Comparison of ENCODE assay signal across 8 cellular contexts in the genomic region with DNA sequence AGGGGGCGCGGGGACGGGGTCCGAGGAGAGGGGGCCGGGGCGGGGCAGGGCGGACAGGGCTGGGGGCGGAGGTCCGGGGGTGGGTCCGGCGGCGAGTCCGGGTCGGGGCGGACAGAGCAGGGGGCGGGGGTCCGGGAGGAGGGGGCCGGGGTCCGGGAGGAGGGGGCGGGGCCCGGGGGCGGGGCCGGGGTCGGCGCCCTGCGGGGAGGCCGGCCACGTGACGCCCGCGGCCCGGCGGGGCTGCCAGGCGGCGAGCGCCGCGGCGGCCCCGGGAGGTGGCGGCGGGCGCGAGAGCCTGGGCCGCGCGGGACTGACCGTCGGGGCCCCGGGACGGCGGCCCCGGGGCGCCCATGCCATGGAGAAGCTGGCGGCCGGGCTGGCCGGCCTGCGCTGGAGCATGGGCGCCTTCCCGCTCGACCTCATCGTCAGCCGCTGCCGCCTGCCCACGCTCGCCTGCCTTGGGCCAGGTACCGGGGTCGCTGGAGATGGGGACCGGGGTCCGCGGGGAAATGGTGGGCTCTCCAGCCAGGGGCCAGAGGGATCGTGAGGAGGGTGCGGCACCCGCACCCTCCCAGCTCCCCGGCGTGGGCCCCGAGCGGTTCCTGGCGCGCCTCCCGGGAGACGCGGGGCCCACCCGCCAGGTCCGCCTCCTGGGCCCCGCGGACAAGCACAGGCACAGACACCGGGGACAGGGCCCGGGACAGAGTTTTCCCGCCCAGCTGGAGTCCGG. TPM values are rescaled to one million over a fixed set of nuclear protein-coding genes. Genes with fewer than 3 reads are reported as not detected.
DNase-seq lines count a peak whose midpoint lies in the region; ATAC-seq and TF ChIP-seq lines count a peak whose summit lies in the region.

A gene (plus strand): TSS at position 223 of the 730 bp plus-strand sequence. CDS start 133 bp downstream, at position 356.

- intact Hi-C loops in PC-3 (cut with micrococcal nuclease) (no loop called here), ovary (cut with DNase I) (no loop called here)

- no peaks in the 10 kb centered on the region for H3K4me1 ChIP-seq in PC-3 (ENCODE audit: insufficient read depth, low read length)
- peaks cover 4 to 5% of the 10 kb centered on the region in 2 donors for H3K4me1 ChIP-seq in esophagus (ENCODE audit: control insufficient read depth in 2 of 2, insufficient read depth in 2 of 2, low read length in 1 of 2)
- H3K4me1 ChIP-seq in ovary (ENCODE audit: insufficient read depth) = no peaks in the 10 kb centered on the region

- H3K36me3 ChIP-seq in PC-3 (ENCODE audit: low read depth, low read length) (no peaks in the 10 kb centered on the region), esophagus (ENCODE audit: control insufficient read depth in 2 of 2, insufficient read depth in 2 of 2, low read length in 1 of 2) (no peaks in the 10 kb centered on the region), ovary (no peaks in the 10 kb centered on the region)

- H3K4me3 ChIP-seq in PC-3 (ENCODE audit: low read length) (peak within 1 kb of the TSS; percentile 65), esophagus (ENCODE audit: low read depth in 1 of 2, low read length in 2 of 2) (peak within 1 kb of the TSS; percentile 25 to 50), ovary (peak within 1 kb of the TSS; percentile 21)

- no peaks in the 10 kb centered on the region for H4K20me1 ChIP-seq in PC-3 (ENCODE audit: low read length)

- H3F3A ChIP-seq in PC-3 (ENCODE audit: low read length, unreplicated experiment) = no peaks in the 10 kb centered on the region

- peak within 1 kb of the TSS; percentile 83 for H2AFZ ChIP-seq in PC-3 (ENCODE audit: low read length)

- POLR2A ChIA-PET in PC-3 (lab: Charles Lee; ENCODE audit: unreplicated experiment) = no interaction called here

- no peak for TF ChIP-seq POLR2A in ovary (IDR thresholded peaks at IDR 0.05)

- WGBS in esophagus, 2 donors = 1% methylated on average over 37 to 85 of the region's 91 CpGs
- WGBS in ovary, 3 donors = 0 to 1% (median 1%) methylated on average over 18 to 91 of the region's 91 CpGs

- no peaks in the 10 kb centered on the region for H3K79me2 ChIP-seq in PC-3 (ENCODE audit: low read length)

- H3K9me2 ChIP-seq in PC-3 (replicated peaks; ENCODE audit: low read length) = no peaks in the 10 kb centered on the region

- ATAC-seq in PC-3 = peak; percentile 39

- BruUV-seq in PC-3 (replicated peaks; lab: Mats Ljungman, UMichigan) = no TSS peak

- peak within 1 kb of the TSS; percentile 79 for H3K4me2 ChIP-seq in PC-3 (ENCODE audit: low read length)

- no peaks in the 10 kb centered on the region for H3K27me3 ChIP-seq in PC-3 (ENCODE audit: low read length)
- H3K27me3 ChIP-seq in esophagus (ENCODE audit: control insufficient read depth in 1 of 2, insufficient read depth in 2 of 2, low read length in 2 of 2) = peaks cover 0 to 6% of the 10 kb centered on the region in 2 donors
- H3K27me3 ChIP-seq in ovary = no peaks in the 10 kb centered on the region

- peak within 1 kb of the TSS; percentile 49 for H3K9ac ChIP-seq in PC-3 (ENCODE audit: low read length)

- DNase-seq in ELR (ENCODE audit: low read depth) = peak; percentile 13
- no peak for DNase-seq in PC-3
- no peak for DNase-seq in ovary
- no peak for DNase-seq in HPDE6-E6E7 (ENCODE audit: extremely low spot score)
- no peak for DNase-seq in superior temporal gyrus (ENCODE audit: extremely low spot score)
- no peak for DNase-seq in RPMI8226
- DNase-seq in stimulated activated CD8-positive, alpha-beta memory T cell treated with anti-CD3 and anti-CD28 coated beads, Interleukin-4, amount 100 ng/mL, for 48 hours = no peak

- TF ChIP-seq CTCF in PC-3 (conservative IDR thresholded peaks at IDR 0.05; ENCODE audit: low read depth, low read length) (no peak), ovary (IDR thresholded peaks at IDR 0.05) (no peak)

- H3K27ac ChIP-seq in PC-3 (ENCODE audit: low read length) (no peak within 1 kb of the TSS), esophagus (ENCODE audit: low read depth in 2 of 2, low read length in 1 of 2) (no peak within 1 kb of the TSS), ovary (no peak within 1 kb of the TSS)

- CTCF ChIA-PET in PC-3 (lab: Charles Lee) = no interaction called here

- no peaks in the 10 kb centered on the region for H3K9me3 ChIP-seq in PC-3 (ENCODE audit: low read length)
- no peaks in the 10 kb centered on the region for H3K9me3 ChIP-seq in esophagus (ENCODE audit: control insufficient read depth in 2 of 2, insufficient read depth in 1 of 2, low read depth in 1 of 2, low read length in 1 of 2)
- no peaks in the 10 kb centered on the region for H3K9me3 ChIP-seq in ovary

- TF ChIP-seq EP300 in ovary (IDR thresholded peaks at IDR 0.05) = no peak

RNA-seq across cellular contexts. Expression of the gene that starts here (rescaled TPM):
- total RNA-seq in PC-3 (2014; rRNA removed) (1.4 and 1.8 TPM in 2 replicates), ovary (10 to 100 TPM in 1 of 7 donors, 1 to 10 TPM in 6; 1.0 to 13.5 (median 6.2) TPM)
- polyA plus RNA-seq in esophagus (under 1 TPM; 0.35 to 0.64 TPM), ovary (1 to 10 TPM; 2.4 to 3.1 TPM)
